Comparison of ENCODE assay signal across 9 cellular contexts in the genomic region with DNA sequence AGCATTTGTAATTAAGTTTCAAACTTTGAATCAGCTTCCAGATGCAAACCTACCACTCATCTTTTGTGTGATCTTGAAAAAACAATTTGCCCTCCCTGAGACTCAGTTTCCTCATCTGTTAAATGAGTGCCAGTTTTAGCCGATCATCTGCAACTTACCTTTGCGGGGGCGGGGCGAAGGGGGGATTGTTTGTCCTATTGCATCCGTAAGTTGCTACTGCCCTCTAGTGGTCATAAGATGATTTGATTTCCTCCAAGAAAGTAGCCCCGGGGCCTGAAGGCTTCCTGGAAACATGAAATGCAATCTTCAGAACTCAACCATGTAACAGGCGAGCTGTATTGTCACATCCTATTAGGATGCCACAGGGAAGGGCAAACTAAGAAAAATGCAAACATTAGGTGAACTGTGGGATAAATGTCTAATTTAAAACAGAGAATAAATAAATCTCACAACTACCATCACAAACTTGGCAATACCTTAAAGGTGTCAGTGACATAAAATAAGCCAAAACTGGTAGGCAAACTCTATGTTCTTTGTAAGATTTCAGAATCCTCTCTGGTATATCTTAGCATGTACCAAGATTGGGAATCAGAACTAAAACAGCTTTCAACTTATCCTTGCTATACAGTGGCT.
DNase-seq lines count a peak whose midpoint lies in the region; FAIRE-seq and TF ChIP-seq lines count a peak whose summit lies in the region.
"Had no signal": no experiment of that assay in that cellular context is flagged by ENCODE, and none has a peak within 500 bp of the region (broad histone marks: within the 10 kb centered on the region; RNA-seq: fewer than 3 reads in every experiment).

No MANE protein-coding gene starts in this region.

- H4K91ac ChIP-seq in H9 (ENCODE audit: insufficient read length, low read depth, low read length): no peak overlapping the region

- no peak overlapping the region for H2BK120ac ChIP-seq in H9 (ENCODE audit: low read depth, low read length, poor library complexity, severe bottlenecking)

- H3K4me2 ChIP-seq in H9 (ENCODE audit: insufficient read depth, insufficient read length, low read length): no peak overlapping the region

- no peak overlapping the region for H2BK12ac ChIP-seq in H9 (ENCODE audit: insufficient read length, low read depth, low read length)

- H3K36me3 Mint-ChIP-seq in H9 (ENCODE audit: insufficient read depth in 1 of 3, low read depth in 3 of 3): no peaks in the 10 kb centered on the region; a peak in 1 of 7 replicates

- H3K4me1 ChIP-seq in H9 (ENCODE audit: insufficient read depth, low read length): peaks cover 2% of the 10 kb centered on the region

- FAIRE-seq in D721Med (lab: Jason Lieb, UNC): peak; percentile 51

- no peak overlapping the region for H2BK15ac ChIP-seq in H9 (ENCODE audit: low read depth, low read length)

- no peaks in the 10 kb centered on the region for H3K79me1 ChIP-seq in H9 (ENCODE audit: insufficient read depth, low read depth, low read length, poor library complexity, severe bottlenecking)

- peaks cover 49% of the 10 kb centered on the region for H3K27me3 Mint-ChIP-seq in H9 (ENCODE audit: low read depth)
- H3K27me3 Mint-ChIP-seq: activated B cell treated with CpG ODN at 0.5 μM for 24 hours had no signal

- no peak overlapping the region for H2BK20ac ChIP-seq in H9 (ENCODE audit: low read depth, low read length, poor library complexity, severe bottlenecking)

- H3K9ac ChIP-seq in H9 (ENCODE audit: extremely low read depth, insufficient read length, low read length): no peak overlapping the region

- H3K23me2 ChIP-seq in H9 (ENCODE audit: insufficient read length, low read depth, low read length, poor library complexity, severe bottlenecking): no peaks in the 10 kb centered on the region

- no peaks in the 10 kb centered on the region for H4K20me1 ChIP-seq in H9 (ENCODE audit: control insufficient read depth, insufficient read depth, insufficient read length)

- H4K5ac ChIP-seq in H9 (ENCODE audit: insufficient read length, low read depth, low read length): no peak overlapping the region

- H3K9me3 Mint-ChIP-seq in H9: no peaks in the 10 kb centered on the region; a peak in 3 of 5 replicates
- H3K9me3 Mint-ChIP-seq: activated B cell treated with CpG ODN at 0.5 μM for 24 hours had no signal

- no peak overlapping the region for H2AK5ac ChIP-seq in H9 (ENCODE audit: insufficient read length, low read length)

- H3K4me3 Mint-ChIP-seq in H9: no peak overlapping the region
- H3K4me3 Mint-ChIP-seq: activated B cell treated with CpG ODN at 0.5 μM for 24 hours had no signal

- H3K56ac ChIP-seq in H9 (ENCODE audit: insufficient read length, low read depth, low read length): no peak overlapping the region

- no peaks in the 10 kb centered on the region for H3K79me2 ChIP-seq in H9 (ENCODE audit: insufficient read depth, low read length)

- DNase-seq in D721Med (ENCODE audit: insufficient read length, low spot score): peak; percentile 18
- DNase-seq in H9: peak; percentile 65
- DNase-seq in NCI-H2029 treated with DMSO at 0.1 percent for 48 hours (lab: John Stamatoyannopoulos, UW): peak; percentile 49
- DNase-seq in T-helper 2 cell: peak in 4 of 5 experiments; percentile 4 to 66 (median 11)
- peak; percentile 21 for DNase-seq in brain pericyte (ENCODE audit: low read depth, low spot score)
- DNase-seq in islet precursor cell: peak; percentile 79
- peak; percentile 28 to 42 for DNase-seq in stimulated activated CD4-positive, alpha-beta T cell treated with anti-CD3 and anti-CD28 coated beads, Interleukin-4, amount 100 ng/mL, for 4 hours
- DNase-seq in GF-D8 (lab: John Stamatoyannopoulos, UW): no peak
- DNase-seq: activated B cell treated with CpG ODN at 0.5 μM for 24 hours had no signal

- H3K14ac ChIP-seq in H9 (ENCODE audit: insufficient read depth, low read length): no peak overlapping the region

- no peak overlapping the region for H3K18ac ChIP-seq in H9 (ENCODE audit: insufficient read length, low read depth, low read length)

- H3K27ac Mint-ChIP-seq in H9: no peak overlapping the region
- H3K27ac Mint-ChIP-seq: activated B cell treated with CpG ODN at 0.5 μM for 24 hours had no signal

- no peak overlapping the region for H3K4ac ChIP-seq in H9 (ENCODE audit: low read depth, low read length)

- H3K4me1 Mint-ChIP-seq in H9: peaks cover 18 to 19% of the 10 kb centered on the region in 2 experiments

- H3T11ph ChIP-seq in H9 (ENCODE audit: low read length): no peak overlapping the region

- no peak overlapping the region for H2BK5ac ChIP-seq in H9 (ENCODE audit: insufficient read length, low read length)

- no peak overlapping the region for H3K23ac ChIP-seq in H9 (ENCODE audit: insufficient read length, low read depth, low read length)

- H3K27ac ChIP-seq in H9 (ENCODE audit: insufficient read length, low read depth, low read length): no peak overlapping the region

- no CpG with 5 or more reads among the region's 7 CpGs for WGBS in H9 (ENCODE audit: extremely low coverage, insufficient read length, low lambda C conversion rate)

- no peaks in the 10 kb centered on the region for H3K27me3 ChIP-seq in H9 (ENCODE audit: insufficient read depth, low read length)

- H4K8ac ChIP-seq in H9 (replicated peaks; ENCODE audit: insufficient read length, low read depth, low read length): no peak overlapping the region

- H2AFZ ChIP-seq in H9 (ENCODE audit: low read length): no peak overlapping the region

- H3K9me3 ChIP-seq in H9 (ENCODE audit: control insufficient read depth, low read depth, low read length): no peaks in the 10 kb centered on the region

- TF ChIP-seq CTCF in D721Med (IDR thresholded peaks at IDR 0.05; ENCODE audit: insufficient read depth, missing control alignments) (peak; percentile 77), H9 (conservative IDR thresholded peaks at IDR 0.05) (peak; percentile 85)
